In genomic region chr4:71070015-71070414, GRCh38 we compare ENCODE assay signal across 11 cellular contexts.
"Had no signal": no experiment of that assay in that cellular context is flagged by ENCODE, and none has a peak within 500 bp of the region (broad histone marks: within the 10 kb centered on the region; RNA-seq: fewer than 3 reads in every experiment).

No MANE protein-coding gene starts in this region.

- H3K27ac ChIP-seq: GM23248 had no signal

- H3K9ac ChIP-seq: GM23248 had no signal

- H2AFZ ChIP-seq: GM23248, GM23338 had no signal

- ATAC-seq: GM23338, HCT116 had no signal

- H3K36me3 ChIP-seq: HAP-1 had no signal

- DNase-seq: GM23248, GOT3, H7, H9, HCEC 1CT, HFFc6 had no signal

- H3K4me3 ChIP-seq: GM23248, GM23338, HAP-1 had no signal

- H3K4me1 ChIP-seq: HAP-1 had no signal

- H3K4me2 ChIP-seq: GM23338 had no signal

- FAIRE-seq: H1, H54 had no signal

- H3K9me3 ChIP-seq: HAP-1 had no signal
